ENCODE assay signal across 20 cellular contexts in genomic region chr22:39873963-39874362, GRCh38. TPM values are rescaled to one million over a fixed set of nuclear protein-coding genes. Genes with fewer than 3 reads are reported as not detected.
"Had no signal": no experiment of that assay in that cellular context is flagged by ENCODE, and none has a peak within 500 bp of the region (broad histone marks: within the 10 kb centered on the region; RNA-seq: fewer than 3 reads in every experiment).

No MANE protein-coding gene starts in this region.

- H3K27me3 Mint-ChIP-seq: naive thymus-derived CD8-positive, alpha-beta T cell; stimulated activated naive B cell treated with anti-CD40 and anti-IgM and Interleukin-4, amounts not matched to agents 10 μg/mL and 1 μg/mL and 100 μg/mL, for 72 hours had no signal

- H3K4me1 Mint-ChIP-seq: naive thymus-derived CD8-positive, alpha-beta T cell had no signal

- H3K4me3 Mint-ChIP-seq: naive thymus-derived CD8-positive, alpha-beta T cell; stimulated activated naive B cell treated with anti-CD40 and anti-IgM and Interleukin-4, amounts not matched to agents 10 μg/mL and 1 μg/mL and 100 μg/mL, for 72 hours; T-helper 2 cell treated with Interferon-gamma antibody and Interleukin-4, amounts not matched to agents 5 μg/mL and 100 μg/mL, for 36 hours had no signal

- H3K4me3 ChIP-seq: adrenal gland, colonic mucosa, gastrocnemius medialis, heart right ventricle, mucosa of descending colon, prostate gland, SJCRH30, spleen, upper lobe of left lung had no signal

- DNase-seq: activated effector memory CD4-positive, alpha-beta T cell treated with Interleukin-2 at 50 U/mL for 16 hours; adrenal gland; colonic mucosa; effector CD4-positive, alpha-beta T cell; gastrocnemius medialis; heart right ventricle; mucosa of descending colon; naive thymus-derived CD8-positive, alpha-beta T cell; SJCRH30; spleen; stimulated activated naive B cell treated with anti-CD40 and anti-IgM and Interleukin-4, amounts not matched to agents 10 μg/mL and 1 μg/mL and 100 μg/mL, for 72 hours; SW 1271; upper lobe of left lung had no signal

- ATAC-seq: gastrocnemius medialis; heart right ventricle; left lobe of liver; mucosa of descending colon; naive thymus-derived CD8-positive, alpha-beta T cell; sciatic nerve; stimulated activated naive B cell treated with anti-CD40 and anti-IgM and Interleukin-4, amounts not matched to agents 10 μg/mL and 1 μg/mL and 100 μg/mL, for 72 hours had no signal

- H3K27ac Mint-ChIP-seq: naive thymus-derived CD8-positive, alpha-beta T cell; stimulated activated naive B cell treated with anti-CD40 and anti-IgM and Interleukin-4, amounts not matched to agents 10 μg/mL and 1 μg/mL and 100 μg/mL, for 72 hours; T-helper 2 cell treated with Interferon-gamma antibody and Interleukin-4, amounts not matched to agents 5 μg/mL and 100 μg/mL, for 36 hours had no signal

- H3K27ac ChIP-seq: adrenal gland, colonic mucosa, gastrocnemius medialis, heart right ventricle, prostate gland, RWPE1, SJCRH30, spleen, upper lobe of left lung, VCaP had no signal

- H3K27me3 ChIP-seq: adrenal gland, colonic mucosa, SJCRH30, spleen, upper lobe of left lung had no signal

- H3K9me3 Mint-ChIP-seq: naive thymus-derived CD8-positive, alpha-beta T cell had no signal

- H3K36me3 ChIP-seq: adrenal gland, colonic mucosa, gastrocnemius medialis, heart right ventricle, prostate gland, SJCRH30, spleen, upper lobe of left lung had no signal

- H3K36me3 Mint-ChIP-seq: stimulated activated naive B cell treated with anti-CD40 and anti-IgM and Interleukin-4, amounts not matched to agents 10 μg/mL and 1 μg/mL and 100 μg/mL, for 72 hours had no signal

- H3K9me3 ChIP-seq: adrenal gland, colonic mucosa, gastrocnemius medialis, mucosa of descending colon, prostate gland, SJCRH30, spleen, upper lobe of left lung had no signal

- H3K4me1 ChIP-seq: adrenal gland, colonic mucosa, gastrocnemius medialis, heart right ventricle, prostate gland, SJCRH30, upper lobe of left lung had no signal

RNA-seq across cellular contexts. Expression of gene ENTHD1, which starts 19.6 kb away (rescaled TPM):
- total RNA-seq: colonic mucosa, fibroblast of lung, gastrocnemius medialis, left lobe of liver, mucosa of descending colon, SJCRH30 had no signal
- polyA plus RNA-seq: adrenal gland, fibroblast of lung, heart right ventricle had no signal

RNA-seq across cellular contexts. Expression of gene GRAP2, which starts 26.9 kb away (rescaled TPM):
- total RNA-seq: fibroblast of lung, SJCRH30 had no signal
- polyA plus RNA-seq: fibroblast of lung had no signal
